ENCODE assay signal across 13 cellular contexts in the genomic region with DNA sequence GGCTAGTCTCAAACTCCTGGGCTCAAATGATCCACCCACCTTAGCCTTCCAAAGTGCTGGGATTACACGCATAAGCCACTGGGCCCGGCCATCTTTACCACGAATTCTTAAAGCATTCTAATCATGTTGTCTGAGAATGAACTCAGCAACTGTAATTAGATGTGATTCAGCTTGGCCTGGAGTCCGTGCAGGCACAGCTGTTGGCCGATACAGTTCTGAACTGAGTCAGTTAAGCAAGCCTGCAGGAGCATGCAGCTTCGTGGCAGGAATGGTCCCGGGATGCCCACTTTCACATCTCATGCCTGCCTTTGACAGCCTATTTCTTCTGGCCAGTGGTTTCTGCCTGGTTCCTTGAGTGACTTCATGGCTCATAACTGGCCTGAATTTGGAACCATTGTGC.
DNase-seq lines count a peak whose midpoint lies in the region; ATAC-seq and TF ChIP-seq lines count a peak whose summit lies in the region.
"Had no signal": no experiment of that assay in that cellular context is flagged by ENCODE, and none has a peak within 500 bp of the region (broad histone marks: within the 10 kb centered on the region; RNA-seq: fewer than 3 reads in every experiment).

No MANE protein-coding gene starts in this region.

- H2AFZ ChIP-seq in mammary epithelial cell (ENCODE audit: low read depth, low read length), result no peak overlapping the region

- H3K4me3 ChIP-seq in mammary epithelial cell (replicated peaks in 1 of 3; ENCODE audit: insufficient read depth in 1 of 3, low read depth in 2 of 3, low read length in 3 of 3) (no peak overlapping the region), breast epithelium (no peak overlapping the region), adipocyte (ENCODE audit: low read length) (peak overlapping the region; percentile 14), aorta (ENCODE audit: low read length in 2 of 2) (no peak overlapping the region)
- H3K4me3 ChIP-seq: spleen had no signal

- H3K9me3 ChIP-seq in mammary epithelial cell (replicated peaks; ENCODE audit: insufficient read depth, low read length) (no peaks in the 10 kb centered on the region), breast epithelium (no peaks in the 10 kb centered on the region), adipocyte (ENCODE audit: control insufficient read depth, low read length) (no peaks in the 10 kb centered on the region), aorta (ENCODE audit: control insufficient read depth, low read length) (no peaks in the 10 kb centered on the region)
- H3K9me3 ChIP-seq in CD4-positive, alpha-beta T cell (ENCODE audit: control insufficient read depth, low read length), result no peaks in the 10 kb centered on the region
- H3K9me3 ChIP-seq: spleen had no signal

- H3K79me2 ChIP-seq in mammary epithelial cell (ENCODE audit: insufficient read depth, low read length), result no peaks in the 10 kb centered on the region

- no peaks in the 10 kb centered on the region for H3K27me3 Mint-ChIP-seq in CD4-positive, alpha-beta T cell

- H3K27me3 ChIP-seq in mammary epithelial cell (ENCODE audit: insufficient read depth, low read length) (no peaks in the 10 kb centered on the region), breast epithelium (no peaks in the 10 kb centered on the region), adipocyte (replicated peaks; ENCODE audit: control insufficient read depth, insufficient read depth, low read length) (no peaks in the 10 kb centered on the region), aorta (ENCODE audit: control insufficient read depth in 1 of 2, insufficient read depth in 2 of 2, low read length in 1 of 2) (no peaks in the 10 kb centered on the region)
- no peaks in the 10 kb centered on the region for H3K27me3 ChIP-seq in CD4-positive, alpha-beta T cell (ENCODE audit: control insufficient read depth, insufficient read depth, low read length)
- H3K27me3 ChIP-seq: spleen had no signal

- peak; percentile 55 for DNase-seq in mammary epithelial cell
- no peak for DNase-seq in breast epithelium (ENCODE audit: low spot score in 2 of 2)
- DNase-seq in adipocyte (ENCODE audit: low read depth), result peak; percentile 88
- DNase-seq in left ventricle myocardium superior, result no peak
- peak in 1 of 2 donors; percentile 64 for DNase-seq in aorta
- DNase-seq in CD4-positive, alpha-beta T cell, result no peak
- no peak for DNase-seq in HPDE6-E6E7 (ENCODE audit: extremely low spot score)
- no peak for DNase-seq in NCI-H510A treated with DMSO at 0.1 percent for 48 hours (lab: John Stamatoyannopoulos, UW)
- DNase-seq: activated T-cell treated with anti-CD3 and anti-CD28 coated beads, Interleukin-2, amount 50 U/mL, for 72 hours; amygdala; DMS153; effector CD8-positive, alpha-beta T cell; spleen had no signal

- no peak for TF ChIP-seq POLR2A in breast epithelium (IDR thresholded peaks at IDR 0.05)

- peaks cover 11% of the 10 kb centered on the region for H3K36me3 ChIP-seq in mammary epithelial cell (ENCODE audit: insufficient read depth, low read length)
- no peaks in the 10 kb centered on the region for H3K36me3 ChIP-seq in breast epithelium
- peaks cover 87% of the 10 kb centered on the region for H3K36me3 ChIP-seq in adipocyte (ENCODE audit: control insufficient read depth, insufficient read depth, low read length, severe bottlenecking)
- H3K36me3 ChIP-seq in aorta (ENCODE audit: control insufficient read depth in 1 of 2, insufficient read depth in 2 of 2, low read length in 1 of 2), result peaks cover 0 to 7% of the 10 kb centered on the region in 2 donors

- 74% methylated on average over 7 of the region's 7 CpGs for WGBS in mammary epithelial cell (ENCODE audit: low coverage, missing lambda C conversion rate)
- 39% methylated on average over 7 of the region's 7 CpGs for WGBS in aorta, 2 donors

- H3K9ac ChIP-seq in mammary epithelial cell (ENCODE audit: insufficient read depth, low read length), result no peak overlapping the region
- peak overlapping the region; percentile 7 for H3K9ac ChIP-seq in adipocyte (ENCODE audit: low read length)

- intact Hi-C loops in mammary epithelial cell (cut with micrococcal nuclease) (no loop called here), breast epithelium (cut with DNase I; ENCODE audit: low total_unique reads) (no loop called here), left ventricle myocardium superior (cut with micrococcal nuclease) (no loop called here), aorta (cut with DNase I) (loop anchor here in 1 of 2 donors (5.0 to 10.0 kb wide), 2 partner anchors 193 to 315 kb away; a partner anchor contains a TSS)
- intact Hi-C loops in CD4-positive, alpha-beta T cell (cut with DNase I, micrococcal nuclease), result no loop called here

- no peaks in the 10 kb centered on the region for H3K9me3 Mint-ChIP-seq in CD4-positive, alpha-beta T cell
- H3K9me3 Mint-ChIP-seq: activated T-cell treated with anti-CD3 and anti-CD28 coated beads, Interleukin-2, amount 50 U/mL, for 72 hours had no signal

- peak; percentile 69 for ATAC-seq in left ventricle myocardium superior
- ATAC-seq in aorta (ENCODE audit: low FRiP score), result peak; percentile 57
- no peak for ATAC-seq in CD4-positive, alpha-beta T cell (ENCODE audit: poor library complexity)
- ATAC-seq: activated T-cell treated with anti-CD3 and anti-CD28 coated beads, Interleukin-2, amount 50 U/mL, for 72 hours had no signal

- dilution Hi-C loops in mammary epithelial cell (cut with HindIII; ENCODE audit: low sequenced_read_pairs), result no loop called here

- H3K4me1 Mint-ChIP-seq in CD4-positive, alpha-beta T cell (ENCODE audit: low read depth), result no peaks in the 10 kb centered on the region

- CTCF ChIA-PET in mammary epithelial cell (lab: Charles Lee; ENCODE audit: low non-redundant PET), result no interaction called here
- CTCF ChIA-PET in CD4-positive, alpha-beta T cell (lab: Charles Lee), result no interaction called here

- H3K27ac ChIP-seq in mammary epithelial cell (ENCODE audit: insufficient read depth, low read depth, low read length), result peak overlapping the region; percentile 1
- no peak overlapping the region for H3K27ac ChIP-seq in breast epithelium
- H3K27ac ChIP-seq in aorta (ENCODE audit: low read depth in 1 of 2, low read length in 2 of 2), result peak overlapping the region; percentile 16 to 38
- no peak overlapping the region for H3K27ac ChIP-seq in CD4-positive, alpha-beta T cell (ENCODE audit: low read depth, low read length)
- H3K27ac ChIP-seq: spleen had no signal

- no peak overlapping the region for H3K4me2 ChIP-seq in mammary epithelial cell (ENCODE audit: insufficient read depth, low read depth, low read length)

- H4K20me1 ChIP-seq in mammary epithelial cell (ENCODE audit: insufficient read depth, low read length), result no peaks in the 10 kb centered on the region

- POLR2A ChIA-PET in CD4-positive, alpha-beta T cell (lab: Charles Lee), result no interaction called here

- no peak overlapping the region for H3K27ac Mint-ChIP-seq in CD4-positive, alpha-beta T cell
- H3K27ac Mint-ChIP-seq: activated T-cell treated with anti-CD3 and anti-CD28 coated beads, Interleukin-2, amount 50 U/mL, for 72 hours had no signal

- TF ChIP-seq CTCF in mammary epithelial cell (conservative IDR thresholded peaks at IDR 0.05 in 1 of 2, IDR thresholded peaks at IDR 0.05 in 1 of 2; ENCODE audit: extremely low read depth in 1 of 2, insufficient read depth in 1 of 2, low read depth in 1 of 2, low read length in 2 of 2), result no peak
- no peak for TF ChIP-seq CTCF in breast epithelium (IDR thresholded peaks at IDR 0.05)
- no peak for TF ChIP-seq CTCF in CD4-positive, alpha-beta T cell (IDR thresholded peaks at IDR 0.05)

- in situ Hi-C loops in mammary epithelial cell (cut with MboI; ENCODE audit: low sequenced_read_pairs in 2 of 2), result loop anchor here in 1 of 2 donors (10.0 kb wide), 2 partner anchors 55 to 65 kb away; no protein-coding TSS in a partner anchor

- H3K36me3 Mint-ChIP-seq in CD4-positive, alpha-beta T cell (ENCODE audit: low read depth), result peaks cover 46% of the 10 kb centered on the region

- BruUV-seq in mammary epithelial cell (replicated peaks; lab: Mats Ljungman, UMichigan), result no TSS peak

- no peak overlapping the region for H3K4me3 Mint-ChIP-seq in CD4-positive, alpha-beta T cell
- H3K4me3 Mint-ChIP-seq: activated T-cell treated with anti-CD3 and anti-CD28 coated beads, Interleukin-2, amount 50 U/mL, for 72 hours had no signal

- H3K4me1 ChIP-seq in mammary epithelial cell (ENCODE audit: insufficient read depth, low read length) (no peaks in the 10 kb centered on the region), breast epithelium (no peaks in the 10 kb centered on the region), adipocyte (ENCODE audit: control insufficient read depth, insufficient read depth, low read length) (peaks cover 13% of the 10 kb centered on the region), aorta (ENCODE audit: control insufficient read depth in 1 of 2, insufficient read depth in 2 of 2, low read length in 2 of 2) (peaks cover 2 to 8% of the 10 kb centered on the region in 2 donors)
- H3K4me1 ChIP-seq: spleen had no signal

Comparison
In these comparisons a context has a peak if more than half of its experiments do, and no peak if none do; other contexts are left out.
1. DNase-seq: peak in mammary epithelial cell (single experiment) and adipocyte (single experiment); none in breast epithelium (0 of 2), left ventricle myocardium superior (single experiment), CD4-positive, alpha-beta T cell (0 of 10), HPDE6-E6E7 (single experiment) and NCI-H510A treated with DMSO at 0.1 percent for 48 hours (single experiment).
2. H3K27ac ChIP-seq: peak in mammary epithelial cell (single experiment) and aorta (2 of 2); none in breast epithelium (0 of 2) and CD4-positive, alpha-beta T cell (single experiment).